ENCODE assay signal across 8 cellular contexts in the genomic region with DNA sequence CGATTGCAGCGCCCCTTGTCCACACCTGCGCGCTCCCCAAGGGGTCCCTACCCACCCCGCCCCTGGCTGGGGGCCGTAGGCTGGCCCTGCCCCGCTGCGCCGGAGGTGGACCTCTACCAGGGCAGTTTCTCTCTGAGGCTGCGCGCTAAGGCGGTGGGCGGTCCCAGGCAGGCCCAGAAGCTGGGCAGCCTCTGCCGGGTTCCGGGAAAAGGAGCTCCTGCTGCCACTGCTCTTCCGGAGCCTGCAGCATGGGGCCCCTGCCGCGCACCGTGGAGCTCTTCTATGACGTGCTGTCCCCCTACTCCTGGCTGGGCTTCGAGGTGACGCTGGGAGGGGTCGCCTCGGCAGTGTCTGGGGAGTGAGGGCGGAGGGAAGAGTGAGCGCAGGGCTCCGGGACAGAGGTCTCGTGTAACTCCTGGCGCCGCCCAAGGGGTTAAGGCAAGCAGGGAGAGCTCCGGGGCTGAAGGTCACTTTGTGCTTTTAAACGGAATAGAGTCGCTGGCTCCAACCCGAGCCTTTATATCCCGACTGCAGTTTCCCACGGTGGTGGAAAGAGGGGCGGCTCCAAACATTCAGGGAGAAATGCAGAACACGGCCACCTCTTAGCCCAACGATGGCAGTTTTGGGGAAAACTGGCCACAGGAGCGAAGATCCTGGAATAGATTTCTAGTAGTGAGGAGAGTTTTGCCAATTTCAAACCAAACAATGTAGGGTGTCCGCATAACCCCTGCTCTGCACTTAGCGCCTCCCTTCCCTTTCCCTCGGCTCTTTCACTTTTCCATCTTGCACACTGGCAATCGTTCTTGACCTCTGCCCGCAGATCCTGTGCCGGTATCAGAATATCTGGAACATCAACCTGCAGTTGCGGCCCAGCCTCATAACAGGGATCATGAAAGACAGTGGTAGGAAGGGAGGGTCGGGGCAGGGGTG. TPM values are rescaled to one million over a fixed set of nuclear protein-coding genes. Genes with fewer than 3 reads are reported as not detected.
A peak's percentile ranks its signal among the peaks of the same experiment; 100 is the strongest.
DNase-seq lines count a peak whose midpoint lies in the region; ATAC-seq and TF ChIP-seq lines count a peak whose summit lies in the region.

A gene (plus strand): TSS at position 176 of the 930 bp plus-strand sequence. CDS start 73 bp downstream, at position 249.

- peak within 1 kb of the TSS; percentile 64 for H3K9ac ChIP-seq in NT2/D1 (ENCODE audit: insufficient read length, low read depth)

- peak within 1 kb of the TSS; percentile 93 to 99 (median 96) for H3K4me3 Mint-ChIP-seq in CD4-positive, CD25-positive, alpha-beta regulatory T cell
- peak within 1 kb of the TSS; percentile 93 for H3K4me3 Mint-ChIP-seq in mesothelial cell of epicardium

- DNase-seq in CD4-positive, CD25-positive, alpha-beta regulatory T cell = peak; percentile 74 to 87 (median 75)
- no peak for DNase-seq in NT2/D1 (ENCODE audit: low read depth, low spot score)
- peak; percentile 69 for DNase-seq in activated CD8-positive, alpha-beta memory T cell treated with anti-CD3 and anti-CD28 coated beads, Interleukin-2, amount 50 U/mL, for 24 hours (ENCODE audit: extremely low read depth)
- peak; percentile 44 to 76 for DNase-seq in mesothelial cell of epicardium (ENCODE audit: low spot score in 2 of 2, unreplicated experiment in 2 of 2)
- peak; percentile 73 to 79 for DNase-seq in stimulated activated CD8-positive, alpha-beta memory T cell treated with anti-CD3 and anti-CD28 coated beads, Interleukin-15, amount 100 ng/mL, for 48 hours (ENCODE audit: low read depth in 2 of 2)

- H3K36me3 Mint-ChIP-seq in CD4-positive, CD25-positive, alpha-beta regulatory T cell = peaks cover 26% of the 10 kb centered on the region
- no peaks in the 10 kb centered on the region for H3K36me3 Mint-ChIP-seq in mesothelial cell of epicardium

- H3K27ac Mint-ChIP-seq in CD4-positive, CD25-positive, alpha-beta regulatory T cell = peak within 1 kb of the TSS; percentile 91 to 98 (median 97)
- H3K27ac Mint-ChIP-seq in mesothelial cell of epicardium = peak within 1 kb of the TSS; percentile 86

- peaks cover 22 to 90% (median 43%) of the 10 kb centered on the region in 4 donors for H3K4me1 Mint-ChIP-seq in CD4-positive, CD25-positive, alpha-beta regulatory T cell
- H3K4me1 Mint-ChIP-seq in mesothelial cell of epicardium = peaks cover 13% of the 10 kb centered on the region

- peak; percentile 92 to 93 for ATAC-seq in CD4-positive, CD25-positive, alpha-beta regulatory T cell (ENCODE audit: low read depth in 2 of 2)
- ATAC-seq in GM19328 (IDR thresholded peaks at IDR 0.05; ENCODE audit: unreplicated experiment) = peak; percentile 97
- ATAC-seq in HG03460 (IDR thresholded peaks at IDR 0.05; ENCODE audit: unreplicated experiment) = peak; percentile 96

- no peaks in the 10 kb centered on the region for H3K9me3 ChIP-seq in CD4-positive, CD25-positive, alpha-beta regulatory T cell (ENCODE audit: control insufficient read depth in 2 of 2, low read length in 2 of 2)
- H3K9me3 ChIP-seq in NT2/D1 (ENCODE audit: insufficient read depth, low read length) = no peaks in the 10 kb centered on the region

- H3K4me3 ChIP-seq in CD4-positive, CD25-positive, alpha-beta regulatory T cell (ENCODE audit: low read depth, low read length) = peak within 1 kb of the TSS; percentile 95
- H3K4me3 ChIP-seq in NT2/D1 (ENCODE audit: insufficient read length, low read depth) = peak within 1 kb of the TSS; percentile 46

- peaks cover 34% of the 10 kb centered on the region for H3K36me3 ChIP-seq in CD4-positive, CD25-positive, alpha-beta regulatory T cell (ENCODE audit: control insufficient read depth, insufficient read depth, low read length)
- H3K36me3 ChIP-seq in NT2/D1 (ENCODE audit: insufficient read depth, insufficient read length, low read length) = peaks cover 9% of the 10 kb centered on the region

- H3K27me3 Mint-ChIP-seq in CD4-positive, CD25-positive, alpha-beta regulatory T cell = no peaks in the 10 kb centered on the region
- no peaks in the 10 kb centered on the region for H3K27me3 Mint-ChIP-seq in mesothelial cell of epicardium (ENCODE audit: low read depth)

- peak within 1 kb of the TSS; percentile 82 for H3K27ac ChIP-seq in CD4-positive, CD25-positive, alpha-beta regulatory T cell (ENCODE audit: insufficient read depth, low read length, poor library complexity, severe bottlenecking)

- H3K4me1 ChIP-seq in CD4-positive, CD25-positive, alpha-beta regulatory T cell (ENCODE audit: control insufficient read depth, insufficient read depth, low read length, poor library complexity, severe bottlenecking) = peaks cover 57% of the 10 kb centered on the region
- no peaks in the 10 kb centered on the region for H3K4me1 ChIP-seq in NT2/D1 (ENCODE audit: insufficient read depth, insufficient read length)

- no peaks in the 10 kb centered on the region for H3K9me3 Mint-ChIP-seq in CD4-positive, CD25-positive, alpha-beta regulatory T cell
- H3K9me3 Mint-ChIP-seq in mesothelial cell of epicardium = no peaks in the 10 kb centered on the region

- no peaks in the 10 kb centered on the region for H3K27me3 ChIP-seq in CD4-positive, CD25-positive, alpha-beta regulatory T cell (ENCODE audit: control insufficient read depth, insufficient read depth, low read length)
- H3K27me3 ChIP-seq in NT2/D1 (ENCODE audit: insufficient read depth, insufficient read length) = no peaks in the 10 kb centered on the region

- TF ChIP-seq CTCF in mesothelial cell of epicardium (IDR thresholded peaks at IDR 0.05; ENCODE audit: unreplicated experiment) = no peak

- in situ Hi-C loops in endometrial microvascular endothelial cells (cut with HindIII; ENCODE audit: inconsistent ontology term, low pct_unique_long_range_greater_than_20kb, low sequenced_read_pairs) = no loop called here

RNA-seq across cellular contexts. Expression of the gene that starts here (rescaled TPM):
- total RNA-seq in CD4-positive, CD25-positive, alpha-beta regulatory T cell = 475 TPM
- polyA plus RNA-seq in CD4-positive, CD25-positive, alpha-beta regulatory T cell = 100 to 1,000 TPM; 589 to 845 (median 707) TPM
- 212 TPM for total RNA-seq in endometrial microvascular endothelial cells (ENCODE audit: inconsistent ontology term)
- 86.7 to 98.8 TPM (median 92.8 TPM) in 3 replicates for total RNA-seq in mesothelial cell of epicardium
